In the genomic region with DNA sequence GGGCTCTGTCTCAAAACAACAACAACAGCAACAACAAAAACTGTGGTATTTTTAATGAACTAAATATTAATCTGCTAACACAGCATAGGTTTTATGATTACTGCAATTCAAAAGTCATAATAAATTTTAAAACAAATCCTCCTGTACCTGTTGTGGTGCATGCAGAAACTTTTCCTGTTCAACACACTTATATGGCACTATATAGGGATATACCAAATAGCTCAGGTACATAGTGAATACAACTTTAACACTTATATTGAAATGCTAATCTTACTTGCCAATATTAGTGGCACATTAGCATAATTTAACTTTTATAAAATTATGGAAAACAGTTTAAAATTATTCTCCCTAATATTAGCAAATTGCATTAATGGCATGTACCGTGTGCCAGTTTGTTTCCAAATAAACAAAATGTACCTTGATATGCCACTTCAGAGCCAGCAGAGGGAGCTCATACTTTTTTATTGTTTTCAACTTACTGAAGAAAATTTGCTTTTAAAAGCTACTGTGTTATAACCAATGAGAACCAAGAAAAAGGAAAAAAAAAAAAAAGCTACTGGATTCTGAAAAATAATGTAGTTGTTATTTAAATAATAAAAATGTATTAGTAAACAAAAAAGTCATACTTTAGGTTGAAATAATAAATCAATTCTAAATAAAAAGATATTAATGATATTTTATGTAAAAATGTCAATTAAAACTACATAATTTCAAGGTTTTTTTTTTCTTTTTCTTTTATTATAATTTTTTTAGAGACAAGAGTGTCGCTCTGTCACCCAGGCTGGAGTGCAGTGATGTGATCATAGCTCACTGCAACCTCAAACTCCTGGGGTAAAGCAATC, we compare ENCODE assay signal across 7 cellular contexts. TPM values are rescaled to one million over a fixed set of nuclear protein-coding genes. Genes with fewer than 3 reads are reported as not detected.
A peak's percentile ranks its signal among the peaks of the same experiment; 100 is the strongest.
DNase-seq lines count a peak whose midpoint lies in the region; ATAC-seq and TF ChIP-seq lines count a peak whose summit lies in the region.

No MANE protein-coding gene starts in this region.

- TF ChIP-seq CTCF in DOHH2 (IDR thresholded peaks at IDR 0.05; ENCODE audit: low read depth, low read length, poor library complexity, severe bottlenecking) (peak; percentile 58), endothelial cell (IDR thresholded peaks at IDR 0.05; ENCODE audit: unreplicated experiment) (peak; percentile 83), nephron progenitor cell (IDR thresholded peaks at IDR 0.05) (peak; percentile 69)

- peak; percentile 85 for ATAC-seq in GM19351 (IDR thresholded peaks at IDR 0.05; ENCODE audit: unreplicated experiment)
- ATAC-seq in HG03460 (IDR thresholded peaks at IDR 0.05; ENCODE audit: unreplicated experiment) = peak; percentile 78
- no peak for ATAC-seq in HG02981 (IDR thresholded peaks at IDR 0.05; ENCODE audit: unreplicated experiment)

- H3K27ac Mint-ChIP-seq in endothelial cell (ENCODE audit: unreplicated experiment) (no peak overlapping the region), nephron progenitor cell (no peak overlapping the region)

- H3K9me3 ChIP-seq in DOHH2 (ENCODE audit: control insufficient read depth, insufficient read depth, low read length) = no peaks in the 10 kb centered on the region

- H3K36me3 Mint-ChIP-seq in endothelial cell (ENCODE audit: low read depth, unreplicated experiment) (no peaks in the 10 kb centered on the region), nephron progenitor cell (ENCODE audit: low read depth) (peaks cover 3% of the 10 kb centered on the region)

- no peaks in the 10 kb centered on the region for H4K20me1 ChIP-seq in DOHH2 (ENCODE audit: control insufficient read depth, insufficient read depth, low read depth, low read length)

- no peaks in the 10 kb centered on the region for H3K79me2 ChIP-seq in DOHH2 (ENCODE audit: control insufficient read depth, low read length)

- peaks cover 8% of the 10 kb centered on the region for H3K4me1 ChIP-seq in DOHH2 (ENCODE audit: control insufficient read depth, low read length)

- H3K27me3 Mint-ChIP-seq in endothelial cell (ENCODE audit: unreplicated experiment) = no peaks in the 10 kb centered on the region
- peaks cover 3% of the 10 kb centered on the region for H3K27me3 Mint-ChIP-seq in nephron progenitor cell (ENCODE audit: low read depth, poor library complexity)

- no peak overlapping the region for H3K4me3 ChIP-seq in DOHH2 (ENCODE audit: low read length)

- no peaks in the 10 kb centered on the region for H3F3A ChIP-seq in DOHH2 (ENCODE audit: control insufficient read depth, insufficient read depth)

- no peak overlapping the region for H3K4me2 ChIP-seq in DOHH2 (ENCODE audit: low read length)

- no peaks in the 10 kb centered on the region for H3K9me2 ChIP-seq in DOHH2 (replicated peaks; ENCODE audit: control insufficient read depth, low read length)

- H3K9me3 Mint-ChIP-seq in endothelial cell (ENCODE audit: unreplicated experiment) (no peaks in the 10 kb centered on the region), nephron progenitor cell (no peaks in the 10 kb centered on the region)

- H3K27ac ChIP-seq in DOHH2 (ENCODE audit: low read depth, low read length) = no peak overlapping the region

- peaks cover 3% of the 10 kb centered on the region; the same call in 1 of the 2 replicates for H3K36me3 ChIP-seq in DOHH2 (ENCODE audit: control insufficient read depth, low read length)

- DNase-seq in RKO (ENCODE audit: low spot score) (peak; percentile 84), endothelial cell (ENCODE audit: low spot score) (no peak), nephron progenitor cell (no peak)

- H3K4me1 Mint-ChIP-seq in endothelial cell (ENCODE audit: unreplicated experiment) (no peaks in the 10 kb centered on the region), nephron progenitor cell (peaks cover 5% of the 10 kb centered on the region)

- H3K27me3 ChIP-seq in DOHH2 (ENCODE audit: control insufficient read depth, low read length) = no peaks in the 10 kb centered on the region

- no peak overlapping the region for H3K4me3 Mint-ChIP-seq in endothelial cell (ENCODE audit: unreplicated experiment)
- no peak overlapping the region for H3K4me3 Mint-ChIP-seq in nephron progenitor cell

RNA-seq across cellular contexts. Expression of a gene that starts 18.0 kb away (rescaled TPM):
- total RNA-seq in endothelial cell (ENCODE audit: unreplicated experiment) = 49.5 TPM

RNA-seq across cellular contexts. Expression of a gene that starts 56.9 kb away (rescaled TPM):
- total RNA-seq in endothelial cell (ENCODE audit: unreplicated experiment) = 30.4 TPM
